Comparison of ENCODE assay signal across 25 cellular contexts in the genomic region with DNA sequence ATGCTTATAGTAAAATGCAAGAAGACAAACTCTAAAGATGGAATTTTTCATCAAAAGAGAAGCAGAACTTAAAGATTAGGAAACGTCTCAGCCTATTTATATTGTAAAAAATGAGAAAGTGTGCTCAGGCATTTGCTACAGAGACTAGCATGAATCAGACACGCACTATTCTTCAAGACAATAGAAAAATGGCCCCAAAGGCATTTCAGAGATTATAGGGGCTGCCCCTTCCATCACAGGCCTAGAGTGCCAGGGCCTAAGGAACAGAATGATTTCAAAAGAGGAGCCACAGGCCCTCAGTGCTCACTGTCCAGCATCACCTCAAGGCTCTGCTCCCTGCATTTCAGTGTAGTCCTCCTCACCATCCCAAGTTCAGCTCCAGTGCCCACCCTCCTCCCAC. TPM values are rescaled to one million over a fixed set of nuclear protein-coding genes. Genes with fewer than 3 reads are reported as not detected.
"Had no signal": no experiment of that assay in that cellular context is flagged by ENCODE, and none has a peak within 500 bp of the region (broad histone marks: within the 10 kb centered on the region; RNA-seq: fewer than 3 reads in every experiment).

No MANE protein-coding gene starts in this region.

- H3K4me1 Mint-ChIP-seq: IgD-negative memory B cell had no signal

- H3K27me3 ChIP-seq: SJCRH30 had no signal

- H3K9ac ChIP-seq: KMS-11 had no signal

- H3K27me3 Mint-ChIP-seq: IgD-negative memory B cell had no signal

- DNase-seq: Kasumi-1, MV-4-11, NCI-H1048, NCI-H1105, NCI-H1417, NCI-H1436 treated with DMSO at 0.1 percent for 48 hours, NCI-H1694, NCI-H1930, NCI-H2081, NCI-H2107, NCI-H226, NCI-H446, NCI-H510A, NCI-H524 treated with DMSO at 0.1 percent for 48 hours, NCI-H69, NCI-H774, RPMI8226, SHP77 treated with DMSO at 0.1 percent for 48 hours, SJCRH30 had no signal

- H3K4me2 ChIP-seq: KMS-11 had no signal

- H3K4me3 Mint-ChIP-seq: IgD-negative memory B cell had no signal

- H3K27ac ChIP-seq: KMS-11, SJCRH30 had no signal

- H3K4me3 ChIP-seq: K562, SJCRH30 had no signal

- H3K27ac Mint-ChIP-seq: IgD-negative memory B cell had no signal

RNA-seq across cellular contexts. Expression of gene P2RX3, which starts 40.9 kb away (rescaled TPM):
- total RNA-seq: HepG2, HT1080, K562, M059J, SJCRH30 had no signal
- polyA plus RNA-seq: IgD-negative memory B cell, K562 had no signal
